Comparison of ENCODE assay signal across 29 cellular contexts in the genomic region with DNA sequence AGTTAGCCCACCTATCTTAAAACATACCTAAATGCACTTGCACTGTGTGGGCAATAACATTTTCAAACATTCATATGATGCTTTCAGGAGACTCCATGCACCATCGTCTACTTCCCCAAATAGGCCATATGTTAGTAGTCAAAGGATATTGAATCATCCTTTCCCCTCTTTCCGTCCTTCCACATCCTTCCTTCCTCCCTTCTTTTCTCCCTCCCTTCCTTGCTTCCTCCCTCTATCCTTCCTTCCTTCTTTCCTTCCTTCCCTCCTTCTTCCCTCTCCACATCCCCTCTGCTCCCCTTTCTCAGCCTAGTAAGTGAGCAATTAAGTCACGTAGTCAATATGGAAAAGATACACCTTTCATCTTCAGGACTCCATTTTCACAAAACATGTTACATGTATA.
DNase-seq lines count a peak whose midpoint lies in the region; ATAC-seq, FAIRE-seq and TF ChIP-seq lines count a peak whose summit lies in the region.
"Had no signal": no experiment of that assay in that cellular context is flagged by ENCODE, and none has a peak within 500 bp of the region (broad histone marks: within the 10 kb centered on the region; RNA-seq: fewer than 3 reads in every experiment).

No MANE protein-coding gene starts in this region.

- H3K4me1 ChIP-seq in HepG2 (ENCODE audit: insufficient read depth, low read length) (no peaks in the 10 kb centered on the region), right lobe of liver (no peaks in the 10 kb centered on the region)
- no peaks in the 10 kb centered on the region for H3K4me1 ChIP-seq in naive thymus-derived CD4-positive, alpha-beta T cell (ENCODE audit: control insufficient read depth in 2 of 2, insufficient read depth in 2 of 2, low read length in 2 of 2)
- H3K4me1 ChIP-seq: prostate gland had no signal

- in situ Hi-C loops in HepG2 (cut with HindIII; ENCODE audit: extremely low pct_ligation_motif_present, low pct_unique_long_range_greater_than_20kb), result no loop called here

- no TSS peak for BruUV-seq in HepG2 (replicated peaks; lab: Mats Ljungman, UMichigan)

- no peak for TF ChIP-seq EP300 in HepG2 (IDR thresholded peaks at IDR 0.05; ENCODE audit: low read depth in 2 of 2, low read length in 2 of 2)
- TF ChIP-seq EP300 in HepG2 (CRISPR knock-in tag; IDR thresholded peaks at IDR 0.05; ENCODE audit: borderline replicate concordance), result no peak

- H4K20me1 ChIP-seq in HepG2 (ENCODE audit: insufficient read depth, low read length), result no peaks in the 10 kb centered on the region

- no peak overlapping the region for H3K9ac ChIP-seq in HepG2 (ENCODE audit: insufficient read depth, low read depth, low read length)

- no peaks in the 10 kb centered on the region for H3K79me2 ChIP-seq in HepG2 (ENCODE audit: insufficient read depth, low read length)

- H3K4me3 Mint-ChIP-seq in dendritic cell treated with granulocyte-macrophage colony-stimulating factor and Interleukin-4, amounts not matched to agents 40 ng/mL and 50 ng/mL, for 4 days, result no peak overlapping the region
- no peak overlapping the region for H3K4me3 Mint-ChIP-seq in nephron progenitor cell
- no peak overlapping the region for H3K4me3 Mint-ChIP-seq in naive thymus-derived CD4-positive, alpha-beta T cell
- H3K4me3 Mint-ChIP-seq: activated CD8-positive, alpha-beta T cell treated with anti-CD3 and anti-CD28 coated beads for 36 hours; activated naive CD4-positive, alpha-beta T cell treated with anti-CD3 and anti-CD28 coated beads for 36 hours; CD8-positive, alpha-beta T cell; T-helper 17 cell had no signal

- no peaks in the 10 kb centered on the region for H3K27me3 Mint-ChIP-seq in dendritic cell treated with granulocyte-macrophage colony-stimulating factor and Interleukin-4, amounts not matched to agents 40 ng/mL and 50 ng/mL, for 4 days
- H3K27me3 Mint-ChIP-seq in nephron progenitor cell (ENCODE audit: low read depth, poor library complexity), result no peaks in the 10 kb centered on the region
- H3K27me3 Mint-ChIP-seq in naive thymus-derived CD4-positive, alpha-beta T cell, result peaks cover 0 to 11% (median 7%) of the 10 kb centered on the region in 5 donors
- H3K27me3 Mint-ChIP-seq: activated CD8-positive, alpha-beta T cell treated with anti-CD3 and anti-CD28 coated beads for 36 hours; T-helper 17 cell had no signal

- peaks cover 65% of the 10 kb centered on the region for H3K4me1 Mint-ChIP-seq in dendritic cell treated with granulocyte-macrophage colony-stimulating factor and Interleukin-4, amounts not matched to agents 40 ng/mL and 50 ng/mL, for 4 days (ENCODE audit: low read depth)
- peaks cover 66% of the 10 kb centered on the region for H3K4me1 Mint-ChIP-seq in nephron progenitor cell
- peaks cover 0 to 10% (median 0%) of the 10 kb centered on the region in 7 donors for H3K4me1 Mint-ChIP-seq in naive thymus-derived CD4-positive, alpha-beta T cell

- no peak overlapping the region for H3K27ac ChIP-seq in HepG2 (ENCODE audit: extremely low read length, insufficient read depth, low read length)
- no peak overlapping the region for H3K27ac ChIP-seq in right lobe of liver
- no peak overlapping the region for H3K27ac ChIP-seq in naive thymus-derived CD4-positive, alpha-beta T cell (ENCODE audit: low read depth, low read length)
- H3K27ac ChIP-seq: A549, epithelial cell of prostate, prostate gland had no signal

- no peak for DNase-seq in HepG2 (ENCODE audit: low spot score)
- no peak for DNase-seq in right lobe of liver
- no peak for DNase-seq in nephron progenitor cell
- no peak for DNase-seq in AG08395 (ENCODE audit: low spot score)
- no peak for DNase-seq in naive thymus-derived CD4-positive, alpha-beta T cell
- DNase-seq: activated CD8-positive, alpha-beta T cell treated with anti-CD3 and anti-CD28 coated beads for 36 hours; activated naive CD4-positive, alpha-beta T cell treated with anti-CD3 and anti-CD28 coated beads for 36 hours; AML-193; amniotic stem cell; CD8-positive, alpha-beta T cell; effector CD4-positive, alpha-beta T cell; hypothalamus; mesenchymal stem cell; NCI-H146; NCI-H446 treated with DMSO at 0.1 percent for 48 hours; NCI-H774; Right ventricle myocardium superior; stimulated activated CD4-positive, alpha-beta T cell treated with anti-CD3 and anti-CD28 coated beads, Interleukin-15, amount 100 ng/mL, for 24 hours; stimulated activated CD4-positive, alpha-beta T cell treated with anti-CD3 and anti-CD28 coated beads, Interleukin-4, amount 100 ng/mL, for 4 hours; T-helper 17 cell; testis had no signal

- CTCF ChIA-PET in HepG2 (lab: Yijun Ruan, JAX; ENCODE audit: low intra/inter-chr PET ratio, low total read pairs), result no interaction called here
- CTCF ChIA-PET in naive thymus-derived CD4-positive, alpha-beta T cell (lab: Charles Lee), result no interaction called here

- TF ChIP-seq POLR2A in HepG2 (IDR thresholded peaks at IDR 0.05; ENCODE audit: insufficient read depth in 1 of 2, low read depth in 2 of 2, low read length in 2 of 2), result no peak
- TF ChIP-seq POLR2A in right lobe of liver (IDR thresholded peaks at IDR 0.05), result no peak

- H2AFZ ChIP-seq in HepG2 (ENCODE audit: low read length), result no peak overlapping the region

- WGBS in HepG2 (ENCODE audit: low lambda C conversion rate), result 3% methylated on average over 3 of the region's 3 CpGs
- WGBS in right lobe of liver (ENCODE audit: insufficient coverage, low coverage, low lambda C conversion rate, missing lambda C conversion rate), result 48% methylated on average over 3 of the region's 3 CpGs

- no peak for FAIRE-seq in HepG2 (lab: Jason Lieb, UNC)
- FAIRE-seq: A549, H54 had no signal

- H3K27ac Mint-ChIP-seq in dendritic cell treated with granulocyte-macrophage colony-stimulating factor and Interleukin-4, amounts not matched to agents 40 ng/mL and 50 ng/mL, for 4 days, result peak overlapping the region; percentile 61
- H3K27ac Mint-ChIP-seq in nephron progenitor cell, result peak overlapping the region; percentile 18
- H3K27ac Mint-ChIP-seq in naive thymus-derived CD4-positive, alpha-beta T cell, result peak overlapping the region in 1 of 9 donors; percentile 5
- H3K27ac Mint-ChIP-seq: activated CD8-positive, alpha-beta T cell treated with anti-CD3 and anti-CD28 coated beads for 36 hours; activated naive CD4-positive, alpha-beta T cell treated with anti-CD3 and anti-CD28 coated beads for 36 hours; CD8-positive, alpha-beta T cell had no signal

- H3K27me3 ChIP-seq in HepG2 (ENCODE audit: control insufficient read depth in 1 of 2, insufficient read depth in 2 of 2, low read length in 2 of 2) (peaks cover 0 to 5% of the 10 kb centered on the region in 2 experiments; a peak in 1 of 5 replicates), right lobe of liver (no peaks in the 10 kb centered on the region)
- H3K27me3 ChIP-seq in naive thymus-derived CD4-positive, alpha-beta T cell (ENCODE audit: control insufficient read depth in 2 of 2, insufficient read depth in 2 of 2, low read length in 2 of 2), result no peaks in the 10 kb centered on the region
- H3K27me3 ChIP-seq: testis had no signal

- peaks cover 5% of the 10 kb centered on the region for H3K9me3 Mint-ChIP-seq in dendritic cell treated with granulocyte-macrophage colony-stimulating factor and Interleukin-4, amounts not matched to agents 40 ng/mL and 50 ng/mL, for 4 days
- peaks cover 6% of the 10 kb centered on the region for H3K9me3 Mint-ChIP-seq in nephron progenitor cell
- H3K9me3 Mint-ChIP-seq in naive thymus-derived CD4-positive, alpha-beta T cell, result no peaks in the 10 kb centered on the region
- H3K9me3 Mint-ChIP-seq: activated CD8-positive, alpha-beta T cell treated with anti-CD3 and anti-CD28 coated beads for 36 hours; activated naive CD4-positive, alpha-beta T cell treated with anti-CD3 and anti-CD28 coated beads for 36 hours; CD8-positive, alpha-beta T cell had no signal

- TF ChIP-seq CTCF in HepG2 (CRISPR knock-in tag; IDR thresholded peaks at IDR 0.05), result no peak
- TF ChIP-seq CTCF in right lobe of liver (IDR thresholded peaks at IDR 0.05), result no peak
- TF ChIP-seq CTCF in nephron progenitor cell (IDR thresholded peaks at IDR 0.05), result no peak

- TF ChIP-seq RAD21 in HepG2 (CRISPR knock-in tag; IDR thresholded peaks at IDR 0.05), result no peak

- H3K4me2 ChIP-seq in HepG2 (ENCODE audit: low read depth, low read length), result no peak overlapping the region
- H3K4me2 ChIP-seq: A549 had no signal

- intact Hi-C loops in HepG2 (cut with micrococcal nuclease; ENCODE audit: unreplicated experiment), result no loop called here
- intact Hi-C loops in right lobe of liver (cut with DNase I), result no loop called here
- intact Hi-C loops in dendritic cell treated with granulocyte-macrophage colony-stimulating factor and Interleukin-4, amounts not matched to agents 40 ng/mL and 50 ng/mL, for 4 days (cut with micrococcal nuclease), result no loop called here
- intact Hi-C loops in naive thymus-derived CD4-positive, alpha-beta T cell (cut with micrococcal nuclease), result no loop called here

- H3K36me3 ChIP-seq in HepG2 (replicated peaks in 1 of 2; ENCODE audit: control insufficient read depth in 1 of 2, insufficient read depth in 2 of 2, low read length in 2 of 2) (no peaks in the 10 kb centered on the region), right lobe of liver (no peaks in the 10 kb centered on the region)
- no peaks in the 10 kb centered on the region for H3K36me3 ChIP-seq in naive thymus-derived CD4-positive, alpha-beta T cell (ENCODE audit: control insufficient read depth in 2 of 3, insufficient read depth in 3 of 3, low read length in 3 of 3)
- H3K36me3 ChIP-seq: prostate gland had no signal

- H3K9me3 ChIP-seq in HepG2 (ENCODE audit: low read length), result no peaks in the 10 kb centered on the region
- H3K9me3 ChIP-seq in right lobe of liver, result no peaks in the 10 kb centered on the region
- H3K9me3 ChIP-seq in naive thymus-derived CD4-positive, alpha-beta T cell (ENCODE audit: control insufficient read depth in 2 of 3, low read length in 3 of 3), result no peaks in the 10 kb centered on the region
- H3K9me3 ChIP-seq: A549, prostate gland, testis had no signal

- POLR2A ChIA-PET in HepG2 (lab: Yijun Ruan, JAX), result no interaction called here
- POLR2A ChIA-PET in naive thymus-derived CD4-positive, alpha-beta T cell (lab: Charles Lee), result no interaction called here

- H3K36me3 Mint-ChIP-seq in dendritic cell treated with granulocyte-macrophage colony-stimulating factor and Interleukin-4, amounts not matched to agents 40 ng/mL and 50 ng/mL, for 4 days (ENCODE audit: low read depth), result peaks cover 75% of the 10 kb centered on the region
- H3K36me3 Mint-ChIP-seq in nephron progenitor cell (ENCODE audit: low read depth), result peaks cover 24% of the 10 kb centered on the region
- no peaks in the 10 kb centered on the region for H3K36me3 Mint-ChIP-seq in naive thymus-derived CD4-positive, alpha-beta T cell
- H3K36me3 Mint-ChIP-seq: CD8-positive, alpha-beta T cell had no signal

- H3K4me3 ChIP-seq in HepG2 (replicated peaks in 1 of 3; ENCODE audit: insufficient read depth in 1 of 3, low read depth in 2 of 3, low read length in 3 of 3), result no peak overlapping the region
- H3K4me3 ChIP-seq in right lobe of liver, result no peak overlapping the region
- H3K4me3 ChIP-seq in naive thymus-derived CD4-positive, alpha-beta T cell (ENCODE audit: low read length), result no peak overlapping the region
- H3K4me3 ChIP-seq: A549, prostate gland, testis had no signal

- no peak for ATAC-seq in HepG2
- ATAC-seq in right lobe of liver, result no peak
- ATAC-seq in naive thymus-derived CD4-positive, alpha-beta T cell, result no peak
- no peak for ATAC-seq in HG02571 (IDR thresholded peaks at IDR 0.05; ENCODE audit: unreplicated experiment)
- ATAC-seq in HG03108 (IDR thresholded peaks at IDR 0.05; ENCODE audit: unreplicated experiment), result no peak
- ATAC-seq: A549; activated CD8-positive, alpha-beta T cell treated with anti-CD3 and anti-CD28 coated beads for 36 hours; CD8-positive, alpha-beta T cell; Panc1; T-helper 17 cell had no signal
